8 cellular contexts compared by ENCODE assay signal in genomic region chr19:8832132-8833021, GRCh38. TPM values are rescaled to one million over a fixed set of nuclear protein-coding genes. Genes with fewer than 3 reads are reported as not detected.
A peak's percentile ranks its signal among the peaks of the same experiment; 100 is the strongest.
DNase-seq lines count a peak whose midpoint lies in the region; TF ChIP-seq lines count a peak whose summit lies in the region.

Gene MBD3L1 (plus strand): TSS chr19:8832377. CDS start chr19:8842679, 10,302 bp downstream.
Gene ZNF558 (minus strand): TSS chr19:8832304. CDS start chr19:8822659, 9,645 bp downstream.

- H3K27ac Mint-ChIP-seq in neural progenitor cell: peak within 1 kb of the TSS; percentile 90

- H3K4me1 ChIP-seq in GM23248 (ENCODE audit: insufficient read depth): no peaks in the 10 kb centered on the region
- H3K4me1 ChIP-seq in neural progenitor cell: no peaks in the 10 kb centered on the region

- H4K20me1 ChIP-seq in GM23248 (ENCODE audit: insufficient read depth) (no peaks in the 10 kb centered on the region), neural progenitor cell (ENCODE audit: low read depth) (no peaks in the 10 kb centered on the region)

- peaks cover 17% of the 10 kb centered on the region for H3K36me3 Mint-ChIP-seq in neural progenitor cell

- peaks cover 9% of the 10 kb centered on the region for H3K9me3 Mint-ChIP-seq in neural progenitor cell

- H3K4me3 Mint-ChIP-seq in neural progenitor cell: peak within 1 kb of the TSS; percentile 92

- in situ Hi-C loops in GM23248 (cut with MboI): no loop called here

- H3K9me2 ChIP-seq in GM23248 (ENCODE audit: insufficient read depth): no peaks in the 10 kb centered on the region

- H3K36me3 ChIP-seq in GM23248 (ENCODE audit: low read depth): no peaks in the 10 kb centered on the region
- no peaks in the 10 kb centered on the region for H3K36me3 ChIP-seq in neural progenitor cell

- no peaks in the 10 kb centered on the region for H3F3A ChIP-seq in GM23248 (ENCODE audit: insufficient read depth)
- peaks cover 5% of the 10 kb centered on the region for H3F3A ChIP-seq in neural progenitor cell (ENCODE audit: low read depth)

- H3K27ac ChIP-seq in GM23248 (peak within 1 kb of the TSS; percentile 81), neural progenitor cell (no peak within 1 kb of the TSS)

- H3K4me1 Mint-ChIP-seq in neural progenitor cell: peaks cover 7% of the 10 kb centered on the region

- H2AFZ ChIP-seq in GM23248 (peak within 1 kb of the TSS; percentile 91), neural progenitor cell (replicated peaks) (peak within 1 kb of the TSS; percentile 100)

- peak within 1 kb of the TSS; percentile 82 for H3K4me3 ChIP-seq in GM23248
- peak within 1 kb of the TSS; percentile 77 to 84 for H3K4me3 ChIP-seq in foreskin fibroblast (ENCODE audit: low read depth in 1 of 2, low read length in 2 of 2)
- H3K4me3 ChIP-seq in neural progenitor cell: peak within 1 kb of the TSS; percentile 85

- H3K27me3 ChIP-seq in GM23248 (replicated peaks; ENCODE audit: insufficient read depth) (no peaks in the 10 kb centered on the region), neural progenitor cell (no peaks in the 10 kb centered on the region)

- H3K9me3 ChIP-seq in GM23248 (ENCODE audit: low read depth) (no peaks in the 10 kb centered on the region), neural progenitor cell (ENCODE audit: low read depth) (peaks cover 5% of the 10 kb centered on the region)

- WGBS in GM23248 (ENCODE audit: low coverage in 1 of 2, low lambda C conversion rate in 2 of 2, missing lambda C conversion rate in 2 of 2), 2 experiments: 2% methylated on average over 41 to 78 of the region's 78 CpGs

- TF ChIP-seq CTCF in LNCAP (IDR thresholded peaks at IDR 0.05): peak; percentile 61; the same call in 1 of the 2 replicates
- TF ChIP-seq CTCF in foreskin fibroblast (IDR thresholded peaks at IDR 0.05; ENCODE audit: low read depth, low read length): no peak
- TF ChIP-seq CTCF in neural progenitor cell (IDR thresholded peaks at IDR 0.05): no peak

- DNase-seq in Daoy (ENCODE audit: low read depth) (peak; percentile 96), GM23248 (peak; percentile 97), SHP77 (lab: John Stamatoyannopoulos, UW) (peak; percentile 95 to 96), foreskin fibroblast (peak; percentile 96 to 99), neural progenitor cell (ENCODE audit: low spot score) (peak; percentile 97), stromal cell of bone marrow (ENCODE audit: low read depth) (peak; percentile 95)
- peak; percentile 99 for DNase-seq in activated gamma-delta T cell treated with anti-CD3 and anti-CD28 coated beads, Interleukin-2, amount 50 U/mL, for 16 hours (ENCODE audit: low read depth)

- peaks cover 9% of the 10 kb centered on the region for H3K79me2 ChIP-seq in GM23248 (ENCODE audit: insufficient read depth)
- no peaks in the 10 kb centered on the region for H3K79me2 ChIP-seq in neural progenitor cell (ENCODE audit: low read depth)

- H3K4me2 ChIP-seq in GM23248 (ENCODE audit: unreplicated experiment): peak within 1 kb of the TSS; percentile 83
- H3K4me2 ChIP-seq in neural progenitor cell: peak within 1 kb of the TSS; percentile 87

- H3K27me3 Mint-ChIP-seq in neural progenitor cell (ENCODE audit: insufficient read depth, low read depth): peaks cover 4% of the 10 kb centered on the region

- H3K9ac ChIP-seq in GM23248 (peak within 1 kb of the TSS; percentile 90), neural progenitor cell (peak within 1 kb of the TSS; percentile 67)

RNA-seq across cellular contexts. Expression of gene MBD3L1, which starts in this region (rescaled TPM):
- not detected in 2 replicates for total RNA-seq in Daoy (2014; rRNA removed; shearing (Covaris generic))
- not detected in 2 replicates for total RNA-seq in GM23248 (2014; rRNA removed; shearing (Covaris generic))
- not detected in 2 replicates for polyA plus RNA-seq in GM23248 (2016; fragmentation: Nextera tagmentation; extraction: Ambion mirVana)
- not detected in 2 replicates for total RNA-seq in neural progenitor cell (ENCODE audit: low replicate concordance)

RNA-seq across cellular contexts. Expression of gene ZNF558, which starts in this region (rescaled TPM):
- total RNA-seq in Daoy (2014; rRNA removed; shearing (Covaris generic)): 10.4 and 12.5 TPM in 2 replicates
- total RNA-seq in GM23248 (2014; rRNA removed; shearing (Covaris generic)): 20.9 and 21.6 TPM in 2 replicates
- polyA plus RNA-seq in GM23248 (2016; fragmentation: Nextera tagmentation; extraction: Ambion mirVana): 13.3 and 13.6 TPM in 2 replicates
- 59.0 and 59.4 TPM in 2 replicates for total RNA-seq in neural progenitor cell (ENCODE audit: low replicate concordance)
